Comparison of ENCODE assay signal across 11 cellular contexts in the genomic region with DNA sequence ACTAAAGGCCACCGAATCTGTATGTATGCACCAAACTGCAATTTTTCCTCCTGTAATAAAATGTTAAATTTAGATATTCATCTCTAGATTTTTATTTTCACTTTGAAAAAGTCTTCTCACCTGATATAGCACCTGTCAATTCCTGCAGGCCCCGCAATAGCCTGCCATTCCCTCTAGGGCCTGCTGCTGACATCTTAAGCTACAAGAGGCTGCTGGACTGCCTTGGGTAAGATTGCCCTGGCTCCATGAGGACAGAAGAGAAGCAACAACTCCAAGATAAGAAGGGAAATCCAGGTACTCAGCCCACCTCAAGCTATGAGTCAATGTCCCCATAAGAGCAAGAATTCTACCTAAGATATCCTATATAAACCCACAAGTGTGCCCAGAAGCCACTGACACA.
A peak's percentile ranks its signal among the peaks of the same experiment; 100 is the strongest.
DNase-seq lines count a peak whose midpoint lies in the region; ATAC-seq, FAIRE-seq and TF ChIP-seq lines count a peak whose summit lies in the region.
"Had no signal": no experiment of that assay in that cellular context is flagged by ENCODE, and none has a peak within 500 bp of the region (broad histone marks: within the 10 kb centered on the region; RNA-seq: fewer than 3 reads in every experiment).

No MANE protein-coding gene starts in this region.

- no peaks in the 10 kb centered on the region for H3K9me3 ChIP-seq in adrenal gland (replicated peaks in 1 of 3)
- H3K9me3 ChIP-seq: Caco-2 had no signal

- H3K4me1 ChIP-seq in adrenal gland (replicated peaks in 1 of 2) = no peaks in the 10 kb centered on the region
- H3K4me1 ChIP-seq: Caco-2 had no signal

- peaks cover 41% of the 10 kb centered on the region for H3K36me3 Mint-ChIP-seq in WTC11
- H3K36me3 Mint-ChIP-seq: activated naive CD8-positive, alpha-beta T cell treated with anti-CD3 and anti-CD28 coated beads, Interleukin-2, amount 10 ng/mL, durations not matched to agents 7 days and 5 days; natural killer cell had no signal

- H3K4me1 Mint-ChIP-seq in WTC11 = peaks cover 28% of the 10 kb centered on the region
- H3K4me1 Mint-ChIP-seq: activated naive CD8-positive, alpha-beta T cell treated with anti-CD3 and anti-CD28 coated beads, Interleukin-2, amount 10 ng/mL, durations not matched to agents 7 days and 5 days had no signal

- POLR2A ChIA-PET in WTC11 (lab: Charles Lee) = interaction anchor here (0.9 kb wide), 1 partner anchor 34 kb away, joined by 3 read pairs; no protein-coding TSS in a partner anchor

- no peaks in the 10 kb centered on the region for H3K36me3 ChIP-seq in adrenal gland (replicated peaks in 1 of 2)

- DNase-seq in WTC11 (ENCODE audit: low spot score) (no peak), HTR-8/SVneo (ENCODE audit: insufficient read length, low spot score) (no peak), adrenal gland (no peak), SIG-M5 treated with dmso at 0.1 percent for 504 hours (lab: John Stamatoyannopoulos, UW; ENCODE audit: unreplicated experiment) (no peak)
- no peak for DNase-seq in activated CD4-positive, alpha-beta T cell treated with anti-CD3 and anti-CD28 coated beads, Interleukin-2, amount 50 U/mL, for 4 hours
- DNase-seq: activated naive CD8-positive, alpha-beta T cell treated with anti-CD3 and anti-CD28 coated beads, Interleukin-2, amount 10 ng/mL, durations not matched to agents 7 days and 5 days; natural killer cell had no signal

- 81 to 88% (median 86%) methylated on average over 2 of the region's 2 CpGs for WGBS in adrenal gland, 4 donors

- intact Hi-C loops in adrenal gland (cut with DNase I) = no loop called here

- H3K27me3 Mint-ChIP-seq in WTC11 (ENCODE audit: low read depth) = no peaks in the 10 kb centered on the region
- H3K27me3 Mint-ChIP-seq: activated naive CD8-positive, alpha-beta T cell treated with anti-CD3 and anti-CD28 coated beads, Interleukin-2, amount 10 ng/mL, durations not matched to agents 7 days and 5 days had no signal

- TF ChIP-seq CTCF in WTC11 (IDR thresholded peaks at IDR 0.05) (no peak), adrenal gland (IDR thresholded peaks at IDR 0.05) (no peak)

- no peak overlapping the region for H3K4me3 Mint-ChIP-seq in WTC11
- H3K4me3 Mint-ChIP-seq: activated naive CD8-positive, alpha-beta T cell treated with anti-CD3 and anti-CD28 coated beads, Interleukin-2, amount 10 ng/mL, durations not matched to agents 7 days and 5 days; natural killer cell had no signal

- ATAC-seq in GM18502 (IDR thresholded peaks at IDR 0.05; ENCODE audit: poor library complexity, unreplicated experiment) (peak; percentile 35), GM21528 (IDR thresholded peaks at IDR 0.05; ENCODE audit: low FRiP score, unreplicated experiment) (peak; percentile 37), HG03342 (IDR thresholded peaks at IDR 0.05; ENCODE audit: unreplicated experiment) (peak; percentile 7), WTC11 (peak; percentile 66)

- no peak for TF ChIP-seq POLR2A in adrenal gland (IDR thresholded peaks at IDR 0.05)

- peaks cover 14% of the 10 kb centered on the region for H3K27me3 ChIP-seq in adrenal gland

- peaks cover 11% of the 10 kb centered on the region for H3K9me3 Mint-ChIP-seq in WTC11

- CTCF ChIA-PET in WTC11 (lab: Charles Lee) = interaction anchor here (0.6 to 1.6 kb wide), 4 partner anchors 10 to 669 kb away, joined by 3 to 4 read pairs (median 4); no protein-coding TSS in a partner anchor

- H3K27ac ChIP-seq in adrenal gland = no peak overlapping the region

- H3K27ac Mint-ChIP-seq in WTC11 = no peak overlapping the region
- H3K27ac Mint-ChIP-seq: activated naive CD8-positive, alpha-beta T cell treated with anti-CD3 and anti-CD28 coated beads, Interleukin-2, amount 10 ng/mL, durations not matched to agents 7 days and 5 days; natural killer cell had no signal

- no peak for FAIRE-seq in HTR-8/SVneo (lab: Jason Lieb, UNC)

- H3K4me3 ChIP-seq in adrenal gland = no peak overlapping the region

TF ChIP-seq in WTC11, 78 proteins besides CTCF, POLR2A, EP300 and RAD21:
- TF ChIP-seq, protein P1, sequence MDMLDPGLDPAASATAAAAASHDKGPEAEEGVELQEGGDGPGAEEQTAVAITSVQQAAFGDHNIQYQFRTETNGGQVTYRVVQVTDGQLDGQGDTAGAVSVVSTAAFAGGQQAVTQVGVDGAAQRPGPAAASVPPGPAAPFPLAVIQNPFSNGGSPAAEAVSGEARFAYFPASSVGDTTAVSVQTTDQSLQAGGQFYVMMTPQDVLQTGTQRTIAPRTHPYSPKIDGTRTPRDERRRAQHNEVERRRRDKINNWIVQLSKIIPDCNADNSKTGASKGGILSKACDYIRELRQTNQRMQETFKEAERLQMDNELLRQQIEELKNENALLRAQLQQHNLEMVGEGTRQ (CRISPR knock-in tag; IDR thresholded peaks at IDR 0.05) = no peak
- TF ChIP-seq KAT7 (CRISPR knock-in tag; IDR thresholded peaks at IDR 0.05; ENCODE audit: borderline replicate concordance) (no peak), GRHL2 (CRISPR knock-in tag; IDR thresholded peaks at IDR 0.05; ENCODE audit: insufficient replicate concordance, severe bottlenecking) (no peak)
- TF ChIP-seq, protein P2, sequence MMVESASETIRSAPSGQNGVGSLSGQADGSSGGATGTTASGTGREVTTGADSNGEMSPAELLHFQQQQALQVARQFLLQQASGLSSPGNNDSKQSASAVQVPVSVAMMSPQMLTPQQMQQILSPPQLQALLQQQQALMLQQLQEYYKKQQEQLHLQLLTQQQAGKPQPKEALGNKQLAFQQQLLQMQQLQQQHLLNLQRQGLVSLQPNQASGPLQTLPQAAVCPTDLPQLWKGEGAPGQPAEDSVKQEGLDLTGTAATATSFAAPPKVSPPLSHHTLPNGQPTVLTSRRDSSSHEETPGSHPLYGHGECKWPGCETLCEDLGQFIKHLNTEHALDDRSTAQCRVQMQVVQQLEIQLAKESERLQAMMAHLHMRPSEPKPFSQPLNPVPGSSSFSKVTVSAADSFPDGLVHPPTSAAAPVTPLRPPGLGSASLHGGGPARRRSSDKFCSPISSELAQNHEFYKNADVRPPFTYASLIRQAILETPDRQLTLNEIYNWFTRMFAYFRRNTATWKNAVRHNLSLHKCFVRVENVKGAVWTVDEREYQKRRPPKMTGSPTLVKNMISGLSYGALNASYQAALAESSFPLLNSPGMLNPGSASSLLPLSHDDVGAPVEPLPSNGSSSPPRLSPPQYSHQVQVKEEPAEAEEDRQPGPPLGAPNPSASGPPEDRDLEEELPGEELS (CRISPR knock-in tag; IDR thresholded peaks at IDR 0.05) = no peak
- TF ChIP-seq, protein P3, sequence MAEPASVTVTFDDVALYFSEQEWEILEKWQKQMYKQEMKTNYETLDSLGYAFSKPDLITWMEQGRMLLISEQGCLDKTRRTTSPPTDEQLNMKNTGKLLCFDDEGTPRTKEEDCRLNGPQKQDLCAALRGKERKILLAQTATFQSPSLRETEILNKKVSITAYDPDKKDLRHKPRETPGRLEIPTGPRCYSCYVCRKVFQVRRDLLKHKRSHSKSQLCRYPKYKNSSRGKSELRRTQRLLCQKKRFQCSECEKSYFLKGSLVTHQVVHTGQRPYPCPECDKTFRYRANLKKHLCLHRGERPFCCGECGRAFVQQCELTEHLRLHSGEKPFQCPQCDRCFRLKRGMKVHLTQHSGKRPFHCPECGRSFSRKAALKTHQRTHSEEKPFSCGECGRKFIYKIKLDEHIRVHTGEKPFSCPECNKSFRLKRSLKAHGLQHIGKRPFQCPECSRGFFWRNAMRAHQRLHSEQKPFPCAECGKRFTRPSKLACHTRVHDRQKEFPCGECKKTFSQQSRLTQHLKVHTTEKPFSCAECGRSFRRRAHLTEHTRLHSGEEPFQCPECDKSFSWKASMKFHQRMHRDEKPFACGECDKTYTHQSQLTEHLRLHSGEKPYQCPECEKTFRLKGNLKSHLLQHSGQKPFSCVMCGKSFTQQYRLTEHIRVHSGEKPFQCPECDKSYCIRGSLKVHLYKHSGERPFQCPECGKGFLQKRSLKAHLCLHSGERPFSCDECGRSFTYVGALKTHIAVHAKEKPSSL (CRISPR knock-in tag; conservative IDR thresholded peaks at IDR 0.05) = no peak
TF ChIP-seq in WTC11: peak in this region for 0.

Comparison
In these comparisons a context has a peak if more than half of its experiments do, and no peak if none do; other contexts are left out.
1. ATAC-seq: peak in every context shown above with its lines; median percentile 66 in WTC11; 37 in GM21528; 35 in GM18502; 7 in HG03342.